Comparison of ENCODE assay signal across 1 cellular context in the genomic region with DNA sequence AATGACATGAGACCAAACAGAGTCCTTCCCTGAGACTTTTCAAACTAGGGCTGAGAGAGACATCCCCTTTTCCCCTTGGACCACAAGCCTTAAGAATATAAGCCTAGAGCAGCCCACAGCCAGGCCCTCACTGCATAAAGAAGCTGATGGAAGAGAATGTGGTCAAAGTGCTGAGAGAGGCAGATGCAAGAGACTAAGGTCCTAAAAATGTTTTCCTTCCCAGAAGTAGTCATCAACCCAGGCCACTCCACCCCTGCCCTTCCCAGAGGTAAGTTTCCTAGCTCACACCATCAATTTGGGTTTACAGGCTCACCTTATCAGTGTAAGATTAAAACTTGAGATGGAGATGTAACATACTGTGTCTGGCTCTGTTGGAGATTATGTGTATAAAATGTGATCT.
TF ChIP-seq lines count a peak whose summit lies in the region.

No MANE protein-coding gene starts in this region.

TF ChIP-seq in A549, 52 proteins besides CTCF, POLR2A, EP300 and RAD21 (continued from another document):
- TF ChIP-seq, protein P1, sequence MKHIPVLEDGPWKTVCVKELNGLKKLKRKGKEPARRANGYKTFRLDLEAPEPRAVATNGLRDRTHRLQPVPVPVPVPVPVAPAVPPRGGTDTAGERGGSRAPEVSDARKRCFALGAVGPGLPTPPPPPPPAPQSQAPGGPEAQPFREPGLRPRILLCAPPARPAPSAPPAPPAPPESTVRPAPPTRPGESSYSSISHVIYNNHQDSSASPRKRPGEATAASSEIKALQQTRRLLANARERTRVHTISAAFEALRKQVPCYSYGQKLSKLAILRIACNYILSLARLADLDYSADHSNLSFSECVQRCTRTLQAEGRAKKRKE (CRISPR knock-in tag; IDR thresholded peaks at IDR 0.05; ENCODE audit: low read depth), result no peak
- TF ChIP-seq JUNB (IDR thresholded peaks at IDR 0.05) (no peak), ZSCAN20 (CRISPR knock-in tag; IDR thresholded peaks at IDR 0.05) (no peak), CEBPB (IDR thresholded peaks at IDR 0.05) (no peak), POLR2AphosphoS2 (conservative IDR thresholded peaks at IDR 0.05; ENCODE audit: low read length) (no peak), HDAC2 (IDR thresholded peaks at IDR 0.05) (no peak)
- TF ChIP-seq, protein P2, sequence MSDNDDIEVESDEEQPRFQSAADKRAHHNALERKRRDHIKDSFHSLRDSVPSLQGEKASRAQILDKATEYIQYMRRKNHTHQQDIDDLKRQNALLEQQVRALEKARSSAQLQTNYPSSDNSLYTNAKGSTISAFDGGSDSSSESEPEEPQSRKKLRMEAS (IDR thresholded peaks at IDR 0.05), result no peak
TF ChIP-seq in A549: peak in this region for 0.
